In the genomic region with DNA sequence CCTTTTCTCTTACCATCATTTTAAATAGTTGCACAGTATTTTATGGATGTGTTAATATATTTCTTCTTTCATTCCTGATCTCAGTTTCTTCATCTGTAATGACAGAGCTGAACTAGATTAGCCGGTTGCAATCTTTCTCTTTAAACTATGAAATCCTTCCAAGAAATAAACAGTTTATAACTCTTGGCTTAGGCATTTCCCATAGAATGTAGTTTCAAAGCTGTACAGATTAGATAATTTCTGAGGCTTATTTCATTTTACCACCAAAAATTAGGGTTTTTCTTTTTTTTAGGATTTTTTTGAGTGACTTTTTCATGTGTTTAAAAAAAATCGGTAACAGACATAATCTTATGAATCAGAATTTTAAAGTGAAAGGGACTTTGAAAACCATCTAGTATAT, we compare ENCODE assay signal across 1 cellular context.
TF ChIP-seq lines count a peak whose summit lies in the region.

No MANE protein-coding gene starts in this region.

TF ChIP-seq in WTC11, 78 proteins besides CTCF, POLR2A, EP300 and RAD21 (continued from another document):
- TF ChIP-seq, protein P1, sequence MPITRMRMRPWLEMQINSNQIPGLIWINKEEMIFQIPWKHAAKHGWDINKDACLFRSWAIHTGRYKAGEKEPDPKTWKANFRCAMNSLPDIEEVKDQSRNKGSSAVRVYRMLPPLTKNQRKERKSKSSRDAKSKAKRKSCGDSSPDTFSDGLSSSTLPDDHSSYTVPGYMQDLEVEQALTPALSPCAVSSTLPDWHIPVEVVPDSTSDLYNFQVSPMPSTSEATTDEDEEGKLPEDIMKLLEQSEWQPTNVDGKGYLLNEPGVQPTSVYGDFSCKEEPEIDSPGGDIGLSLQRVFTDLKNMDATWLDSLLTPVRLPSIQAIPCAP (CRISPR knock-in tag; IDR thresholded peaks at IDR 0.05): no peak
- TF ChIP-seq SP1 (CRISPR knock-in tag; conservative IDR thresholded peaks at IDR 0.05) (no peak), TP53 (CRISPR knock-in tag; IDR thresholded peaks at IDR 0.05) (no peak), NFE2L1 (CRISPR knock-in tag; IDR thresholded peaks at IDR 0.05) (no peak)
- TF ChIP-seq, protein P2, sequence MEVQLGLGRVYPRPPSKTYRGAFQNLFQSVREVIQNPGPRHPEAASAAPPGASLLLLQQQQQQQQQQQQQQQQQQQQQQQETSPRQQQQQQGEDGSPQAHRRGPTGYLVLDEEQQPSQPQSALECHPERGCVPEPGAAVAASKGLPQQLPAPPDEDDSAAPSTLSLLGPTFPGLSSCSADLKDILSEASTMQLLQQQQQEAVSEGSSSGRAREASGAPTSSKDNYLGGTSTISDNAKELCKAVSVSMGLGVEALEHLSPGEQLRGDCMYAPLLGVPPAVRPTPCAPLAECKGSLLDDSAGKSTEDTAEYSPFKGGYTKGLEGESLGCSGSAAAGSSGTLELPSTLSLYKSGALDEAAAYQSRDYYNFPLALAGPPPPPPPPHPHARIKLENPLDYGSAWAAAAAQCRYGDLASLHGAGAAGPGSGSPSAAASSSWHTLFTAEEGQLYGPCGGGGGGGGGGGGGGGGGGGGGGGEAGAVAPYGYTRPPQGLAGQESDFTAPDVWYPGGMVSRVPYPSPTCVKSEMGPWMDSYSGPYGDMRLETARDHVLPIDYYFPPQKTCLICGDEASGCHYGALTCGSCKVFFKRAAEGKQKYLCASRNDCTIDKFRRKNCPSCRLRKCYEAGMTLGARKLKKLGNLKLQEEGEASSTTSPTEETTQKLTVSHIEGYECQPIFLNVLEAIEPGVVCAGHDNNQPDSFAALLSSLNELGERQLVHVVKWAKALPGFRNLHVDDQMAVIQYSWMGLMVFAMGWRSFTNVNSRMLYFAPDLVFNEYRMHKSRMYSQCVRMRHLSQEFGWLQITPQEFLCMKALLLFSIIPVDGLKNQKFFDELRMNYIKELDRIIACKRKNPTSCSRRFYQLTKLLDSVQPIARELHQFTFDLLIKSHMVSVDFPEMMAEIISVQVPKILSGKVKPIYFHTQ (CRISPR knock-in tag; IDR thresholded peaks at IDR 0.05): no peak
- TF ChIP-seq, protein P3, sequence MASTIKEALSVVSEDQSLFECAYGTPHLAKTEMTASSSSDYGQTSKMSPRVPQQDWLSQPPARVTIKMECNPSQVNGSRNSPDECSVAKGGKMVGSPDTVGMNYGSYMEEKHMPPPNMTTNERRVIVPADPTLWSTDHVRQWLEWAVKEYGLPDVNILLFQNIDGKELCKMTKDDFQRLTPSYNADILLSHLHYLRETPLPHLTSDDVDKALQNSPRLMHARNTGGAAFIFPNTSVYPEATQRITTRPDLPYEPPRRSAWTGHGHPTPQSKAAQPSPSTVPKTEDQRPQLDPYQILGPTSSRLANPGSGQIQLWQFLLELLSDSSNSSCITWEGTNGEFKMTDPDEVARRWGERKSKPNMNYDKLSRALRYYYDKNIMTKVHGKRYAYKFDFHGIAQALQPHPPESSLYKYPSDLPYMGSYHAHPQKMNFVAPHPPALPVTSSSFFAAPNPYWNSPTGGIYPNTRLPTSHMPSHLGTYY (CRISPR knock-in tag; IDR thresholded peaks at IDR 0.05): no peak
- TF ChIP-seq, protein P4, sequence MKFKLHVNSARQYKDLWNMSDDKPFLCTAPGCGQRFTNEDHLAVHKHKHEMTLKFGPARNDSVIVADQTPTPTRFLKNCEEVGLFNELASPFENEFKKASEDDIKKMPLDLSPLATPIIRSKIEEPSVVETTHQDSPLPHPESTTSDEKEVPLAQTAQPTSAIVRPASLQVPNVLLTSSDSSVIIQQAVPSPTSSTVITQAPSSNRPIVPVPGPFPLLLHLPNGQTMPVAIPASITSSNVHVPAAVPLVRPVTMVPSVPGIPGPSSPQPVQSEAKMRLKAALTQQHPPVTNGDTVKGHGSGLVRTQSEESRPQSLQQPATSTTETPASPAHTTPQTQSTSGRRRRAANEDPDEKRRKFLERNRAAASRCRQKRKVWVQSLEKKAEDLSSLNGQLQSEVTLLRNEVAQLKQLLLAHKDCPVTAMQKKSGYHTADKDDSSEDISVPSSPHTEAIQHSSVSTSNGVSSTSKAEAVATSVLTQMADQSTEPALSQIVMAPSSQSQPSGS (CRISPR knock-in tag; IDR thresholded peaks at IDR 0.05; ENCODE audit: borderline replicate concordance, low read depth): no peak
